In genomic region chr2:74226648-74227213, GRCh38 we compare ENCODE assay signal across 14 cellular contexts. TPM values are rescaled to one million over a fixed set of nuclear protein-coding genes. Genes with fewer than 3 reads are reported as not detected.
DNase-seq lines count a peak whose midpoint lies in the region; ATAC-seq and TF ChIP-seq lines count a peak whose summit lies in the region.
"Had no signal": no experiment of that assay in that cellular context is flagged by ENCODE, and none has a peak within 500 bp of the region (broad histone marks: within the 10 kb centered on the region; RNA-seq: fewer than 3 reads in every experiment).

No MANE protein-coding gene starts in this region.

- H3K27ac ChIP-seq in ascending aorta, result peak overlapping the region; percentile 66 to 75
- H3K27ac ChIP-seq: esophagus squamous epithelium, upper lobe of left lung had no signal

- H3K27me3 ChIP-seq in H7 (ENCODE audit: control insufficient read depth, insufficient read depth, low read length) (no peaks in the 10 kb centered on the region), ascending aorta (no peaks in the 10 kb centered on the region), skeletal muscle satellite cell (ENCODE audit: control insufficient read depth, insufficient read depth, low read length) (no peaks in the 10 kb centered on the region)
- H3K27me3 ChIP-seq: esophagus squamous epithelium, upper lobe of left lung had no signal

- H3K9me3 ChIP-seq in ascending aorta, result no peaks in the 10 kb centered on the region
- no peaks in the 10 kb centered on the region for H3K9me3 ChIP-seq in skeletal muscle satellite cell (replicated peaks; ENCODE audit: low read length)
- H3K9me3 ChIP-seq: esophagus squamous epithelium, upper lobe of left lung had no signal

- H3K4me1 ChIP-seq in ascending aorta, result peaks cover 9 to 28% of the 10 kb centered on the region in 2 donors
- H3K4me1 ChIP-seq in skeletal muscle satellite cell (ENCODE audit: control insufficient read depth, insufficient read depth, low read length), result peaks cover 15% of the 10 kb centered on the region
- H3K4me1 ChIP-seq: upper lobe of left lung had no signal

- TF ChIP-seq CTCF in ascending aorta (IDR thresholded peaks at IDR 0.05), result no peak

- H3K36me3 ChIP-seq in H7 (replicated peaks; ENCODE audit: control insufficient read depth, insufficient read depth, low read length) (no peaks in the 10 kb centered on the region), ascending aorta (no peaks in the 10 kb centered on the region), skeletal muscle satellite cell (ENCODE audit: insufficient read depth, low read length) (no peaks in the 10 kb centered on the region)
- H3K36me3 ChIP-seq: upper lobe of left lung had no signal

- no peak overlapping the region for H3K9ac ChIP-seq in skeletal muscle satellite cell (ENCODE audit: low read depth, low read length)

- peak; percentile 70 to 77 for ATAC-seq in left cardiac atrium
- ATAC-seq in HG03520 (IDR thresholded peaks at IDR 0.05; ENCODE audit: unreplicated experiment), result no peak
- ATAC-seq in HG02642 (IDR thresholded peaks at IDR 0.05; ENCODE audit: poor library complexity, unreplicated experiment), result no peak
- ATAC-seq in HG03280 (IDR thresholded peaks at IDR 0.05; ENCODE audit: unreplicated experiment), result no peak

- DNase-seq in H7, result peak; percentile 52
- DNase-seq in ascending aorta (ENCODE audit: low spot score in 2 of 2), result peak in 1 of 2 donors; percentile 82
- peak; percentile 27 for DNase-seq in left cardiac atrium
- DNase-seq in COR-L47 (lab: John Stamatoyannopoulos, UW), result no peak
- DNase-seq: activated CD4-positive, alpha-beta T cell treated with anti-CD3 and anti-CD28 coated beads for 4 hours; activated T-cell treated with anti-CD3 and anti-CD28 coated beads, Interleukin-2, amount 50 U/mL, for 1 hour; esophagus squamous epithelium; NCI-H1092; occipital lobe had no signal

- H3K4me3 ChIP-seq in H7 (ENCODE audit: insufficient read depth, low read depth, low read length) (no peak overlapping the region), ascending aorta (peak overlapping the region in 1 of 2 donors; percentile 14), skeletal muscle satellite cell (ENCODE audit: low read length) (peak overlapping the region; percentile 22)
- H3K4me3 ChIP-seq: esophagus squamous epithelium, upper lobe of left lung had no signal

- peak overlapping the region; percentile 75 for H3K4me2 ChIP-seq in skeletal muscle satellite cell (ENCODE audit: low read length)

- intact Hi-C loops in ascending aorta (cut with DNase I) (loop anchor here (2.0 kb wide), 1 partner anchor 34 kb away; no protein-coding TSS in a partner anchor), left cardiac atrium (cut with DNase I) (no loop called here)

RNA-seq across cellular contexts. Expression of gene MTHFD2, which starts 28.3 kb away (rescaled TPM):
- 303 and 311 TPM in 2 replicates for total RNA-seq in H7 (2014; rRNA removed; shearing (Covaris generic))
- total RNA-seq in ascending aorta (31.7 TPM), left cardiac atrium (10 to 100 TPM; 21.8 to 33.0 TPM)
- total RNA-seq in skeletal muscle satellite cell (2012; rRNA removed), result 86.3 and 103 TPM in 2 replicates

RNA-seq across cellular contexts. Expression of gene MOB1A, which starts 48.1 kb away (rescaled TPM):
- total RNA-seq in H7 (2014; rRNA removed; shearing (Covaris generic)), result 75.5 and 84.6 TPM in 2 replicates
- total RNA-seq in ascending aorta, result 56.8 TPM
- 10 to 100 TPM; 67.4 to 79.7 TPM for total RNA-seq in left cardiac atrium
- 81.5 and 84.9 TPM in 2 replicates for total RNA-seq in skeletal muscle satellite cell (2012; rRNA removed)

Comparison
In these comparisons a context has a peak if more than half of its experiments do, and no peak if none do; other contexts are left out.
1. ATAC-seq: peak in left cardiac atrium (2 of 2); none in HG03520 (single experiment), HG02642 (single experiment) and HG03280 (single experiment).